ENCODE assay signal across 25 cellular contexts in the genomic region with DNA sequence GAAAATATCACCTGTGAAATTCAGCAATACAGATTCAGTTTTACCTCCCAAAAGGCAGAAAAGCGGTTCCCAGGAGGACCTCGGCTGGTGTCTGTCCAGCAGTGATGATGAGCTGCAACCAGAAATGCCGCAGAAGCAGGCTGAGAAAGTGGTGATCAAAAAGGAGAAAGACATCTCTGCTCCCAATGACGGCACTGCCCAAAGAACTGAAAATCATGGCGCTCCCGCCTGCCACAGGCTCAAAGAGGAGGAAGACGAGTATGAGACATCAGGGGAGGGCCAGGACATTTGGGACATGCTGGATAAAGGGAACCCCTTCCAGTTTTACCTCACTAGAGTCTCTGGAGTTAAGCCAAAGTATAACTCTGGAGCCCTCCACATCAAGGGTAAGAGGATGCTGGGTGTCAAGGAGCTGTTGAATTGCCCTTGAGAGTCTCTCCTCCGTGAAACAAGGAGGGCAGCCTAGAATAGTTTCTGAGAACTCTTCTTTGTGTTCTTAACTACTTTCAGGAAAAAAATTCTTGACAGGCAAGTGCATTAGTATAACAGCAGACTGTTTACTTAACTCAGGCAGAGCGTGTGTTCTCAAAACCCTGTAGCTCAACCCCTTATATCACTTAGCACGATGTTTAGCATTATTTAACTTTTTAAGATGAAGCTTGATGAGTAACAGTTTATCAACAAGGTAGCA.
"Had no signal": no experiment of that assay in that cellular context is flagged by ENCODE, and none has a peak within 500 bp of the region (broad histone marks: within the 10 kb centered on the region; RNA-seq: fewer than 3 reads in every experiment).

No MANE protein-coding gene starts in this region.

- H3K27me3 ChIP-seq: adrenal gland had no signal

- H3K4me1 ChIP-seq: adrenal gland had no signal

- H3K27ac ChIP-seq: adrenal gland, SK-N-MC, VCaP had no signal

- H3K4me3 ChIP-seq: adrenal gland, SK-N-MC had no signal

- H3K9me3 ChIP-seq: adrenal gland had no signal

- ATAC-seq: activated CD8-positive, alpha-beta T cell treated with anti-CD3 and anti-CD28 coated beads for 36 hours; activated T-cell treated with anti-CD3 and anti-CD28 coated beads, Interleukin-2, amount 50 U/mL, for 72 hours; Panc1; Right ventricle myocardium inferior; T-cell had no signal

- DNase-seq: activated CD4-positive, alpha-beta T cell treated with anti-CD3 and anti-CD28 coated beads, Interleukin-2, amount 50 U/mL, for 1 hour; activated CD4-positive, CD25-positive, alpha-beta regulatory T cell; activated CD8-positive, alpha-beta memory T cell treated with anti-CD3 and anti-CD28 coated beads, Interleukin-2, amount 50 U/mL, for 4 hours; activated CD8-positive, alpha-beta T cell treated with anti-CD3 and anti-CD28 coated beads for 36 hours; activated naive CD4-positive, alpha-beta T cell treated with anti-CD3 and anti-CD28 coated beads, Interleukin-2, amount 50 U/mL, for 16 hours; activated naive CD8-positive, alpha-beta T cell treated with anti-CD3 and anti-CD28 coated beads, Interleukin-2, amount 10 ng/mL, durations not matched to agents 7 days and 5 days; activated T-cell treated with anti-CD3 and anti-CD28 coated beads, Interleukin-2, amount 50 U/mL, for 72 hours; adrenal gland; anterior cingulate cortex; cerebellar nuclear complex; NCI-H1048; NCI-H146; NCI-H187 treated with DMSO at 0.1 percent for 48 hours; NCI-H2081 treated with DMSO at 0.1 percent for 48 hours; NCI-H2171 treated with DMSO at 0.1 percent for 48 hours; NCI-H226; NCI-H526 treated with DMSO at 0.1 percent for 48 hours; NCI-H82; OCI-M1; RPMI8226; T-cell had no signal
